In the genomic region with DNA sequence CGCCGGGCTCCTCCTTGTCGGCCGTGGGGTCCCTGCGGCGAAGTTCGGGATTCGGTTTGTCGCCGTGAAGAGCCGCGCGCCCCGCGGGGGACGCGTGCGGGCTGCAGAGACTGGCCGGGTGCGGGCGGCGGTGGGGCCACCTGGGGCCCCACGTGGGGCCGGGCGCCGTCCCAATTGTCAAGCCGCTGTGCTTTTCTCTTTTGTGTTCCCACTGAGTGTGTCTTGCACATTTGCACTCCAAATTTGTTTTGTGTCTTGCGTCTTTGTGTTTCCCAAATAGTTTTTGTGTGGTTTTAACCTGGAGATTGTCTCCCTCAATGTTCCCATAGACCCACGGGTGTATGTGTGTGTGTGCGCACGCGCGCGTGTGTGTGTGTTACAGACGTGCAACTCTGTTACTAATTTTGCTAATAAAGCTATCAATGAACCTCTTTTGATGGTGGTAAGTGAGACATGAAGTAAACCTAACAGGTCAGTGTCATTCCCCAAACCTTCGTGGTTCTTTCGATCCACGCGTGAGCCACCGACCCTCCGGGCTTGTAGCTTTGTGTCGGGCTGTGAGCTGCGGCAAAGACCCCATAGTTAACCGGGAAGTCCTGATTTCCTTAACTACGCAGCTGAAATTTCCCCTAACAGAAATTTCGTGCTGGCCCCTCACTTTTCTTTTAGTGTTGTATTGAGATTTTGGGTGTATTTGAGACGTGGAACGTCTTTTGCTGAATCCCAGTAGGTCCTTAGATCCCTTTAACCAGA, we compare ENCODE assay signal across 8 cellular contexts. TPM values are rescaled to one million over a fixed set of nuclear protein-coding genes. Genes with fewer than 3 reads are reported as not detected.
DNase-seq lines count a peak whose midpoint lies in the region; ATAC-seq and TF ChIP-seq lines count a peak whose summit lies in the region.

No MANE protein-coding gene starts in this region.

- BruUV-seq in PC-9 (replicated peaks; lab: Mats Ljungman, UMichigan): no TSS peak

- H3K27me3 Mint-ChIP-seq in activated T-helper 1 cell treated with anti-CD3 and anti-CD28 coated beads, Interleukin-12 subunit alpha, Interleukin-12 subunit beta, Interleukin-2, Interleukin-4 antibody, amounts not matched to agents 30 ng/mL and 10 ng/mL and 1 ng/mL, durations not matched to agents 14 hours and 24 hours and 36 hours (ENCODE audit: insufficient read depth): peaks cover 3% of the 10 kb centered on the region

- peak overlapping the region; percentile 99 for H3K27ac Mint-ChIP-seq in activated T-helper 1 cell treated with anti-CD3 and anti-CD28 coated beads, Interleukin-12 subunit alpha, Interleukin-12 subunit beta, Interleukin-2, Interleukin-4 antibody, amounts not matched to agents 30 ng/mL and 10 ng/mL and 1 ng/mL, durations not matched to agents 14 hours and 24 hours and 36 hours

- H3K27me3 ChIP-seq in neuron (ENCODE audit: insufficient read depth, low read length) (no peaks in the 10 kb centered on the region), PC-9 (ENCODE audit: insufficient read depth, low read depth) (peaks cover 25% of the 10 kb centered on the region)

- CTCF ChIA-PET in PC-9 (lab: Charles Lee): no interaction called here

- peak; percentile 29 for DNase-seq in EH (ENCODE audit: low read depth)
- peak; percentile 56 for DNase-seq in NCI-H2227 (lab: John Stamatoyannopoulos, UW; ENCODE audit: unreplicated experiment)
- peak; percentile 31 for DNase-seq in activated T-helper 1 cell treated with anti-CD3 and anti-CD28 coated beads, Interleukin-12 subunit alpha, Interleukin-12 subunit beta, Interleukin-2, Interleukin-4 antibody, amounts not matched to agents 30 ng/mL and 10 ng/mL and 1 ng/mL, durations not matched to agents 14 hours and 24 hours and 36 hours (ENCODE audit: low spot score)
- peak; percentile 39 for DNase-seq in fibroblast of pulmonary artery (ENCODE audit: low read depth)
- no peak for DNase-seq in PC-9

- no peaks in the 10 kb centered on the region for H3K79me2 ChIP-seq in PC-9 (ENCODE audit: low read depth)

- H2AFZ ChIP-seq in neuron (ENCODE audit: low read depth, low read length): peak overlapping the region; percentile 88
- H2AFZ ChIP-seq in PC-9: no peak overlapping the region

- H3K9me2 ChIP-seq in PC-9 (ENCODE audit: insufficient read depth): no peaks in the 10 kb centered on the region

- H3F3A ChIP-seq in PC-9 (ENCODE audit: insufficient read depth, low read depth): no peaks in the 10 kb centered on the region

- peak overlapping the region; percentile 69 for H3K4me3 ChIP-seq in fibroblast of pulmonary artery (replicated peaks; ENCODE audit: low read depth, low read length)
- H3K4me3 ChIP-seq in neuron (ENCODE audit: low read length): peak overlapping the region; percentile 88
- no peak overlapping the region for H3K4me3 ChIP-seq in PC-9

- intact Hi-C loops in activated T-helper 1 cell treated with anti-CD3 and anti-CD28 coated beads, Interleukin-12 subunit alpha, Interleukin-12 subunit beta, Interleukin-2, Interleukin-4 antibody, amounts not matched to agents 30 ng/mL and 10 ng/mL and 1 ng/mL, durations not matched to agents 14 hours and 24 hours and 36 hours (cut with micrococcal nuclease): loop anchor here (1.0 kb wide), 1 partner anchor 49 kb away; no protein-coding TSS in a partner anchor
- intact Hi-C loops in PC-9 (cut with micrococcal nuclease; ENCODE audit: unreplicated experiment): no loop called here

- ATAC-seq in GM21737 (IDR thresholded peaks at IDR 0.05; ENCODE audit: unreplicated experiment): peak; percentile 35

- H3K4me3 Mint-ChIP-seq in activated T-helper 1 cell treated with anti-CD3 and anti-CD28 coated beads, Interleukin-12 subunit alpha, Interleukin-12 subunit beta, Interleukin-2, Interleukin-4 antibody, amounts not matched to agents 30 ng/mL and 10 ng/mL and 1 ng/mL, durations not matched to agents 14 hours and 24 hours and 36 hours: peak overlapping the region; percentile 100

- no peak overlapping the region for H3K4me2 ChIP-seq in PC-9

- H3K27ac ChIP-seq in temporal lobe (ENCODE audit: low read depth, low read length): peak overlapping the region; percentile 25
- H3K27ac ChIP-seq in PC-9: no peak overlapping the region

- TF ChIP-seq CTCF in fibroblast of pulmonary artery (IDR thresholded peaks at IDR 0.05; ENCODE audit: low read length, missing control alignments): no peak
- TF ChIP-seq CTCF in PC-9 (conservative IDR thresholded peaks at IDR 0.05): no peak

- POLR2A ChIA-PET in PC-9 (lab: Charles Lee; ENCODE audit: unreplicated experiment): no interaction called here

- H3K36me3 ChIP-seq in neuron (ENCODE audit: insufficient read depth, low read length): no peaks in the 10 kb centered on the region
- no peaks in the 10 kb centered on the region for H3K36me3 ChIP-seq in PC-9 (ENCODE audit: low read depth)

- peaks cover 7% of the 10 kb centered on the region for H3K9me3 Mint-ChIP-seq in activated T-helper 1 cell treated with anti-CD3 and anti-CD28 coated beads, Interleukin-12 subunit alpha, Interleukin-12 subunit beta, Interleukin-2, Interleukin-4 antibody, amounts not matched to agents 30 ng/mL and 10 ng/mL and 1 ng/mL, durations not matched to agents 14 hours and 24 hours and 36 hours

- H3K4me1 ChIP-seq in neuron (ENCODE audit: insufficient read depth, low read length) (peaks cover 12% of the 10 kb centered on the region), PC-9 (replicated peaks; ENCODE audit: insufficient read depth) (no peaks in the 10 kb centered on the region)

- H3K9me3 ChIP-seq in neuron (ENCODE audit: low read length) (no peaks in the 10 kb centered on the region), PC-9 (ENCODE audit: insufficient read depth, low read depth) (no peaks in the 10 kb centered on the region)

- H4K20me1 ChIP-seq in PC-9 (ENCODE audit: insufficient read depth): no peaks in the 10 kb centered on the region

- peaks cover 14% of the 10 kb centered on the region for H3K36me3 Mint-ChIP-seq in activated T-helper 1 cell treated with anti-CD3 and anti-CD28 coated beads, Interleukin-12 subunit alpha, Interleukin-12 subunit beta, Interleukin-2, Interleukin-4 antibody, amounts not matched to agents 30 ng/mL and 10 ng/mL and 1 ng/mL, durations not matched to agents 14 hours and 24 hours and 36 hours (ENCODE audit: low read depth)

- peaks cover 51% of the 10 kb centered on the region for H3K4me1 Mint-ChIP-seq in activated T-helper 1 cell treated with anti-CD3 and anti-CD28 coated beads, Interleukin-12 subunit alpha, Interleukin-12 subunit beta, Interleukin-2, Interleukin-4 antibody, amounts not matched to agents 30 ng/mL and 10 ng/mL and 1 ng/mL, durations not matched to agents 14 hours and 24 hours and 36 hours (ENCODE audit: low read depth)

RNA-seq across cellular contexts. Expression of gene PRDM2, which starts 0.7 kb away (rescaled TPM):
- total RNA-seq in activated T-helper 1 cell treated with anti-CD3 and anti-CD28 coated beads, Interleukin-12 subunit alpha, Interleukin-12 subunit beta, Interleukin-2, Interleukin-4 antibody, amounts not matched to agents 30 ng/mL and 10 ng/mL and 1 ng/mL, durations not matched to agents 14 hours and 24 hours and 36 hours: 48.5 and 50.4 TPM in 2 replicates
- total RNA-seq in temporal lobe (39.6 TPM), PC-9 (2021) (21.6 and 32.1 TPM in 2 replicates)

Comparison
In these comparisons a context has a peak if more than half of its experiments do, and no peak if none do; other contexts are left out.
1. DNase-seq: peak in EH (single experiment), NCI-H2227 (single experiment), activated T-helper 1 cell treated with anti-CD3 and anti-CD28 coated beads, Interleukin-12 subunit alpha, Interleukin-12 subunit beta, Interleukin-2, Interleukin-4 antibody, amounts not matched to agents 30 ng/mL and 10 ng/mL and 1 ng/mL, durations not matched to agents 14 hours and 24 hours and 36 hours (single experiment) and fibroblast of pulmonary artery (single experiment); none in PC-9 (0 of 2).